24 cellular contexts compared by ENCODE assay signal in the genomic region with DNA sequence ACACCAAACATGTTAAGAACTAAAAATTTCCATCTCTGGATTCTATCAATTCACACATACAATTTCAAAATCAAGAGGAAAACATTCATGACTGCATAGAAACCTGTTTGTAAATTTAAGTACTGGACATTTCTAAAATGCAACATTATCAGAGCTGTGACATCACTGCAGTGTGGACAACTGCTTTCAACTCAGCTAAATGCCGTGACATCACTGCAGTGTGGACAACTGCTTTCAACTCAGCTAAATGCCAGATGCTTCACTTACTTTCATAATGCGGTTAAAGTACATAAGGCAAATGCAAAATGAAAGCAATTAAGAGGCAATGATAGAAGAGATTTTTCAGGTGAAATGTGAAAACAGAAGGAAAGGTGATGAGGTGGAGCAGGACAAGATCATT.
DNase-seq lines count a peak whose midpoint lies in the region; ATAC-seq and TF ChIP-seq lines count a peak whose summit lies in the region.
"Had no signal": no experiment of that assay in that cellular context is flagged by ENCODE, and none has a peak within 500 bp of the region (broad histone marks: within the 10 kb centered on the region; RNA-seq: fewer than 3 reads in every experiment).

No MANE protein-coding gene starts in this region.

- no peaks in the 10 kb centered on the region for H3K27me3 Mint-ChIP-seq in MCF 10A (ENCODE audit: insufficient read depth, unreplicated experiment)
- H3K27me3 Mint-ChIP-seq: T-cell had no signal

- no peak overlapping the region for H3K4me3 Mint-ChIP-seq in MCF 10A (ENCODE audit: unreplicated experiment)
- H3K4me3 Mint-ChIP-seq: T-cell had no signal

- H3K36me3 Mint-ChIP-seq in MCF 10A (ENCODE audit: insufficient read depth, unreplicated experiment) = no peaks in the 10 kb centered on the region

- POLR2A ChIA-PET in MCF 10A (lab: Yijun Ruan, JAX) = interaction anchor here (1.4 kb wide), 1 partner anchor 11 kb away, joined by 3 read pairs; no protein-coding TSS in a partner anchor

- no peaks in the 10 kb centered on the region for H3K36me3 ChIP-seq in cardiac muscle cell
- peaks cover 2% of the 10 kb centered on the region for H3K36me3 ChIP-seq in endocrine pancreas (ENCODE audit: control insufficient read depth, insufficient read depth, low read length)
- H3K36me3 ChIP-seq: thoracic aorta, vagina had no signal

- DNase-seq in cardiac muscle cell (ENCODE audit: low read depth in 1 of 2, low spot score in 1 of 2) = no peak
- DNase-seq in Right ventricle myocardium superior = no peak
- peak; percentile 68 for DNase-seq in NCI-H69 (lab: John Stamatoyannopoulos, UW)
- DNase-seq in stimulated activated CD8-positive, alpha-beta memory T cell treated with anti-CD3 and anti-CD28 coated beads, Interleukin-4, amount 100 ng/mL, for 48 hours = no peak
- DNase-seq in A172 (ENCODE audit: low spot score) = no peak
- no peak for DNase-seq in stimulated activated naive CD4-positive, alpha-beta T cell treated with Interleukin-2 at 50 U/mL for 16 hours (lab: John Stamatoyannopoulos, UW)
- DNase-seq in MCF 10A (ENCODE audit: unreplicated experiment) = no peak
- DNase-seq: activated CD4-positive, alpha-beta T cell treated with anti-CD3 and anti-CD28 coated beads for 1 hour; activated gamma-delta T cell treated with Interleukin-2 at 50 U/mL for 16 hours; activated T-cell treated with anti-CD3 and anti-CD28 coated beads, Interleukin-2, amount 50 U/mL, for 1 hour; C1 segment of cervical spinal cord; cerebellar nuclear complex; hippocampal formation; Kasumi-1; NCI-H2081 treated with DMSO at 0.1 percent for 48 hours; NCI-H774; PC-3; stimulated activated CD4-positive, alpha-beta T cell treated with anti-CD3 and anti-CD28 coated beads, Interleukin-2, amount 100 ng/mL, for 48 hours; stimulated activated naive CD4-positive, alpha-beta T cell; T-cell had no signal

- peak overlapping the region; percentile 87 for H3K27ac ChIP-seq in cardiac muscle cell
- H3K27ac ChIP-seq: thoracic aorta, vagina had no signal

- H3K4me1 ChIP-seq in cardiac muscle cell (ENCODE audit: low read depth) = peaks cover 55% of the 10 kb centered on the region
- peaks cover 12% of the 10 kb centered on the region for H3K4me1 ChIP-seq in endocrine pancreas (ENCODE audit: control insufficient read depth, insufficient read depth, low read length)
- H3K4me1 ChIP-seq: vagina had no signal

- intact Hi-C loops in Right ventricle myocardium superior (cut with DNase I) (no loop called here), MCF 10A (cut with micrococcal nuclease) (no loop called here)

- TF ChIP-seq CTCF in cardiac muscle cell (IDR thresholded peaks at IDR 0.05; ENCODE audit: low read depth, low read length) (no peak), MCF 10A (IDR thresholded peaks at IDR 0.05; ENCODE audit: unreplicated experiment) (no peak)

- no peaks in the 10 kb centered on the region for H3K4me1 Mint-ChIP-seq in MCF 10A (ENCODE audit: insufficient read depth, unreplicated experiment)
- H3K4me1 Mint-ChIP-seq: T-cell had no signal

- H3K27ac Mint-ChIP-seq in MCF 10A (ENCODE audit: low read depth, unreplicated experiment) = no peak overlapping the region
- H3K27ac Mint-ChIP-seq: T-cell had no signal

- no peak for ATAC-seq in Right ventricle myocardium superior (ENCODE audit: poor library complexity)
- ATAC-seq: PC-3, T-cell had no signal

- CTCF ChIA-PET in MCF 10A (lab: Yijun Ruan, JAX) = interaction anchor here (1.1 kb wide), 1 partner anchor 46 kb away, joined by 3 read pairs; no protein-coding TSS in a partner anchor

- no peaks in the 10 kb centered on the region for H3K9me3 Mint-ChIP-seq in MCF 10A (ENCODE audit: unreplicated experiment)
- H3K9me3 Mint-ChIP-seq: nephron, T-cell had no signal

- no peaks in the 10 kb centered on the region for H3K27me3 ChIP-seq in cardiac muscle cell
- H3K27me3 ChIP-seq in endocrine pancreas (ENCODE audit: control insufficient read depth, insufficient read depth, low read length) = no peaks in the 10 kb centered on the region
- H3K27me3 ChIP-seq: vagina had no signal

- H3K9ac ChIP-seq in endocrine pancreas (ENCODE audit: control insufficient read depth, insufficient read depth, low read length) = no peak overlapping the region

- H3K9me3 ChIP-seq in cardiac muscle cell (ENCODE audit: low read depth) (no peaks in the 10 kb centered on the region), endocrine pancreas (ENCODE audit: control insufficient read depth, low read length) (no peaks in the 10 kb centered on the region)
- H3K9me3 ChIP-seq: thoracic aorta, vagina had no signal

- H3K4me3 ChIP-seq in cardiac muscle cell = no peak overlapping the region
- peak overlapping the region; percentile 29 for H3K4me3 ChIP-seq in endocrine pancreas (ENCODE audit: control insufficient read depth, insufficient read depth, low read length)
- H3K4me3 ChIP-seq: thoracic aorta, vagina had no signal

- no TSS peak for BruUV-seq in MCF 10A (replicated peaks; lab: Mats Ljungman, UMichigan)
